In genomic region chr7:151166629-151167196, GRCh38 we compare ENCODE assay signal across 11 cellular contexts. TPM values are rescaled to one million over a fixed set of nuclear protein-coding genes. Genes with fewer than 3 reads are reported as not detected.
DNase-seq lines count a peak whose midpoint lies in the region; ATAC-seq and TF ChIP-seq lines count a peak whose summit lies in the region.
"Had no signal": no experiment of that assay in that cellular context is flagged by ENCODE, and none has a peak within 500 bp of the region (broad histone marks: within the 10 kb centered on the region; RNA-seq: fewer than 3 reads in every experiment).

No MANE protein-coding gene starts in this region.

- DNase-seq in activated T-cell treated with anti-CD3 and anti-CD28 coated beads, Interleukin-2, amount 50 U/mL, for 4 hours, result no peak
- no peak for DNase-seq in activated T-cell treated with anti-CD3 and anti-CD28 coated beads, Interleukin-2, amount 50 U/mL, for 1 hour
- DNase-seq in lung (ENCODE audit: low spot score), result no peak
- DNase-seq in NCI-H1436 treated with DMSO at 0.1 percent for 48 hours (lab: John Stamatoyannopoulos, UW), result no peak
- DNase-seq in NK-92 (lab: John Stamatoyannopoulos, UW; ENCODE audit: unreplicated experiment), result no peak
- DNase-seq: NCI-H774 had no signal

- peaks cover 22% of the 10 kb centered on the region for H3K27me3 Mint-ChIP-seq in activated T-cell treated with anti-CD3 and anti-CD28 coated beads, Interleukin-2, amount 50 U/mL, for 4 hours (ENCODE audit: low read depth)
- peaks cover 40% of the 10 kb centered on the region for H3K27me3 Mint-ChIP-seq in brain

- H3K27ac ChIP-seq in lung (ENCODE audit: low read depth in 1 of 2, low read length in 1 of 2), result no peak overlapping the region
- H3K27ac ChIP-seq in thymus (ENCODE audit: low read depth), result no peak overlapping the region
- H3K27ac ChIP-seq: C4-2B had no signal

- peak overlapping the region; percentile 30 for H3K4me3 Mint-ChIP-seq in activated T-cell treated with anti-CD3 and anti-CD28 coated beads, Interleukin-2, amount 50 U/mL, for 4 hours
- H3K4me3 Mint-ChIP-seq in brain, result peak overlapping the region; percentile 67 to 80 (median 77)

- H3K27ac Mint-ChIP-seq in brain, result peak overlapping the region in 1 of 5 experiments; percentile 37

- TF ChIP-seq CTCF in brain (conservative IDR thresholded peaks at IDR 0.05) (no peak), lung (IDR thresholded peaks at IDR 0.05; ENCODE audit: control extremely low read depth, extremely low read depth) (no peak)

- H3K27me3 ChIP-seq in lung (ENCODE audit: control insufficient read depth, insufficient read depth), result peaks cover 10% of the 10 kb centered on the region
- H3K27me3 ChIP-seq in thymus (ENCODE audit: control insufficient read depth, insufficient read depth), result peaks cover 59% of the 10 kb centered on the region

- H3K4me3 ChIP-seq in lung (peak overlapping the region; percentile 28), thymus (ENCODE audit: low read length) (peak overlapping the region; percentile 33)

- H3K9me3 ChIP-seq in lung (ENCODE audit: control insufficient read depth in 2 of 2, insufficient read depth in 1 of 2, low read length in 1 of 2) (no peaks in the 10 kb centered on the region), thymus (ENCODE audit: control insufficient read depth) (no peaks in the 10 kb centered on the region)

- no peaks in the 10 kb centered on the region for H3K9me3 Mint-ChIP-seq in activated T-cell treated with anti-CD3 and anti-CD28 coated beads, Interleukin-2, amount 50 U/mL, for 4 hours
- H3K9me3 Mint-ChIP-seq in brain, result peaks cover 0 to 9% (median 0%) of the 10 kb centered on the region in 5 experiments

- no peaks in the 10 kb centered on the region for H3K36me3 Mint-ChIP-seq in activated T-cell treated with anti-CD3 and anti-CD28 coated beads, Interleukin-2, amount 50 U/mL, for 4 hours (ENCODE audit: insufficient read depth)
- H3K36me3 Mint-ChIP-seq in brain, result no peaks in the 10 kb centered on the region

- WGBS in lung, 2 donors, result 11 to 13% methylated on average over 25 to 31 of the region's 31 CpGs
- WGBS in thymus, result 16% methylated on average over 31 of the region's 31 CpGs

- H3K4me1 ChIP-seq in lung (ENCODE audit: control insufficient read depth in 2 of 2, insufficient read depth in 2 of 2, low read length in 2 of 2), result peaks cover 0 to 13% of the 10 kb centered on the region in 2 donors
- H3K4me1 ChIP-seq in thymus (ENCODE audit: control insufficient read depth, insufficient read depth, low read length), result no peaks in the 10 kb centered on the region

- H3K4me1 Mint-ChIP-seq in activated T-cell treated with anti-CD3 and anti-CD28 coated beads, Interleukin-2, amount 50 U/mL, for 4 hours (ENCODE audit: low read depth), result peaks cover 7% of the 10 kb centered on the region
- H3K4me1 Mint-ChIP-seq in brain, result peaks cover 12% of the 10 kb centered on the region

- no peaks in the 10 kb centered on the region for H3K36me3 ChIP-seq in lung (ENCODE audit: control insufficient read depth in 2 of 2, insufficient read depth in 2 of 2, low read length in 2 of 2)
- H3K36me3 ChIP-seq in thymus (ENCODE audit: control insufficient read depth, insufficient read depth), result no peaks in the 10 kb centered on the region

- peak in 1 of 2 donors; percentile 15 for ATAC-seq in activated T-cell treated with anti-CD3 and anti-CD28 coated beads, Interleukin-2, amount 50 U/mL, for 4 hours
- no peak for ATAC-seq in lung (ENCODE audit: insufficient read depth, low FRiP score)
- ATAC-seq in HG02970 (IDR thresholded peaks at IDR 0.05; ENCODE audit: low FRiP score, unreplicated experiment), result no peak

RNA-seq across cellular contexts. Expression of gene GBX1, which starts 0.8 kb away (rescaled TPM):
- total RNA-seq in activated T-cell treated with anti-CD3 and anti-CD28 coated beads, Interleukin-2, amount 50 U/mL, for 4 hours, result not detected
- polyA plus RNA-seq in brain (ENCODE audit: insufficient read depth, low read depth, low replicate concordance) (not detected), lung (not detected), thymus (0.07 TPM)
- not detected for total RNA-seq in lung
- total RNA-seq: skeletal muscle tissue had no signal

RNA-seq across cellular contexts. Expression of gene ASB10, which starts 20.3 kb away (rescaled TPM):
- not detected for total RNA-seq in activated T-cell treated with anti-CD3 and anti-CD28 coated beads, Interleukin-2, amount 50 U/mL, for 4 hours
- polyA plus RNA-seq in brain (ENCODE audit: insufficient read depth, low read depth, low replicate concordance) (not detected), lung (not detected), thymus (0.05 TPM)
- total RNA-seq in lung, result not detected

RNA-seq across cellular contexts. Expression of gene H2BK1, which starts 43.6 kb away (rescaled TPM):
- total RNA-seq in activated T-cell treated with anti-CD3 and anti-CD28 coated beads, Interleukin-2, amount 50 U/mL, for 4 hours, result not detected
- not detected for polyA plus RNA-seq in brain (ENCODE audit: insufficient read depth, low read depth, low replicate concordance)
- total RNA-seq in lung, result under 1 TPM in 1 of 2 donors, not detected in 1; 0.52 TPM
- polyA plus RNA-seq in lung, result not detected
- polyA plus RNA-seq in thymus, result 0.25 TPM
- total RNA-seq: skeletal muscle tissue had no signal
